In the genomic region with DNA sequence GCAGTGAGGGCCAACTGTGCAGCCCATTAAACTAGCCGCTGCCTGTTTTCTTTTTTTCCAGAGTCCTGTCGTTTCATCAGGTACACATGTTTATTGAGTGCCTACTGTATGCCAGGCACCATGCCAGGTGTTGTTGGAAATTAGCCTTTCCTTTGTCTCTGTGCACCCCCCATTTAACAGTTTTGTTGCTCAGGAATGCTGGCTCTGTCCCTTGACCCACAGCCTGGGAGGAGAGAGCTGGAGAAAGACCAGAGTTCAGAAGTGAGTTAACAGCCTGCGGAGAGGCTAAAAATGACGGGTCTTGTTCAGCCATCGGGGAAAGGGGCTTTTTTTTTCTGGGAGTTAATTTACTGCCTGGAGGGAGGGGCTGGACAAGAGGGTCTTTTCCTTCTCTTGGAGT, we compare ENCODE assay signal across 16 cellular contexts. TPM values are rescaled to one million over a fixed set of nuclear protein-coding genes. Genes with fewer than 3 reads are reported as not detected.
"Had no signal": no experiment of that assay in that cellular context is flagged by ENCODE, and none has a peak within 500 bp of the region (broad histone marks: within the 10 kb centered on the region; RNA-seq: fewer than 3 reads in every experiment).

No MANE protein-coding gene starts in this region.

- H3K4me3 ChIP-seq: smooth muscle cell had no signal

- H3K4me3 Mint-ChIP-seq: activated CD8-positive, alpha-beta T cell treated with anti-CD3 and anti-CD28 coated beads, Interleukin-2, amount 10 ng/mL, durations not matched to agents 7 days and 5 days; activated naive CD4-positive, alpha-beta T cell treated with anti-CD3 and anti-CD28 coated beads for 36 hours; activated T-helper 1 cell treated with anti-CD3 and anti-CD28 coated beads, Interleukin-12 subunit alpha, Interleukin-12 subunit beta, Interleukin-2, Interleukin-4 antibody, amounts not matched to agents 30 ng/mL and 10 ng/mL and 1 ng/mL, durations not matched to agents 14 hours and 24 hours and 36 hours; memory B cell; stimulated activated memory B cell treated with anti-CD40 and anti-IgM and Interleukin-4, amounts not matched to agents 10 μg/mL and 1 μg/mL and 100 μg/mL, for 72 hours had no signal

- H3K9me3 Mint-ChIP-seq: activated naive CD4-positive, alpha-beta T cell treated with anti-CD3 and anti-CD28 coated beads for 36 hours; activated T-helper 1 cell treated with anti-CD3 and anti-CD28 coated beads, Interleukin-12 subunit alpha, Interleukin-12 subunit beta, Interleukin-2, Interleukin-4 antibody, amounts not matched to agents 30 ng/mL and 10 ng/mL and 1 ng/mL, durations not matched to agents 14 hours and 24 hours and 36 hours; memory B cell; stimulated activated memory B cell treated with anti-CD40 and anti-IgM and Interleukin-4, amounts not matched to agents 10 μg/mL and 1 μg/mL and 100 μg/mL, for 72 hours had no signal

- H3K9me3 ChIP-seq: gastroesophageal sphincter, neutrophil, tibial artery had no signal

- H3K4me1 Mint-ChIP-seq: memory B cell had no signal

- H3K27ac ChIP-seq: neutrophil, tibial artery had no signal

- H3K36me3 Mint-ChIP-seq: memory B cell; stimulated activated memory B cell treated with anti-CD40 and anti-IgM and Interleukin-4, amounts not matched to agents 10 μg/mL and 1 μg/mL and 100 μg/mL, for 72 hours had no signal

- H3K36me3 ChIP-seq: gastroesophageal sphincter, neutrophil, tibial artery had no signal

- ATAC-seq: activated CD8-positive, alpha-beta T cell treated with anti-CD3 and anti-CD28 coated beads, Interleukin-2, amount 10 ng/mL, durations not matched to agents 7 days and 5 days; gastroesophageal sphincter; left colon; SK-N-SH treated with all-trans-retinoic acid at 6 μM for 48 hours; stimulated activated memory B cell treated with anti-CD40 and anti-IgM and Interleukin-4, amounts not matched to agents 10 μg/mL and 1 μg/mL and 100 μg/mL, for 72 hours had no signal

- DNase-seq: activated CD4-positive, alpha-beta T cell treated with anti-CD3 and anti-CD28 coated beads for 48 hours; activated CD8-positive, alpha-beta memory T cell treated with anti-CD3 and anti-CD28 coated beads, Interleukin-2, amount 50 U/mL, for 48 hours; activated CD8-positive, alpha-beta T cell treated with anti-CD3 and anti-CD28 coated beads, Interleukin-2, amount 10 ng/mL, durations not matched to agents 7 days and 5 days; activated naive CD4-positive, alpha-beta T cell treated with anti-CD3 and anti-CD28 coated beads for 36 hours; effector CD4-positive, alpha-beta T cell; posterior cingulate gyrus; tibial artery had no signal

- H3K27ac Mint-ChIP-seq: activated CD8-positive, alpha-beta T cell treated with anti-CD3 and anti-CD28 coated beads, Interleukin-2, amount 10 ng/mL, durations not matched to agents 7 days and 5 days; activated naive CD4-positive, alpha-beta T cell treated with anti-CD3 and anti-CD28 coated beads for 36 hours; activated T-helper 1 cell treated with anti-CD3 and anti-CD28 coated beads, Interleukin-12 subunit alpha, Interleukin-12 subunit beta, Interleukin-2, Interleukin-4 antibody, amounts not matched to agents 30 ng/mL and 10 ng/mL and 1 ng/mL, durations not matched to agents 14 hours and 24 hours and 36 hours; memory B cell; stimulated activated memory B cell treated with anti-CD40 and anti-IgM and Interleukin-4, amounts not matched to agents 10 μg/mL and 1 μg/mL and 100 μg/mL, for 72 hours had no signal

- H3K27me3 ChIP-seq: gastroesophageal sphincter, neutrophil, tibial artery had no signal

RNA-seq across cellular contexts. Expression of a gene that starts 1.3 kb away (rescaled TPM):
- total RNA-seq: activated CD8-positive, alpha-beta T cell treated with anti-CD3 and anti-CD28 coated beads, Interleukin-2, amount 10 ng/mL, durations not matched to agents 7 days and 5 days; activated naive CD4-positive, alpha-beta T cell treated with anti-CD3 and anti-CD28 coated beads for 36 hours; activated T-helper 1 cell treated with anti-CD3 and anti-CD28 coated beads, Interleukin-12 subunit alpha, Interleukin-12 subunit beta, Interleukin-2, Interleukin-4 antibody, amounts not matched to agents 30 ng/mL and 10 ng/mL and 1 ng/mL, durations not matched to agents 14 hours and 24 hours and 36 hours; T-helper 1 cell treated with Interleukin-12 subunit alpha and Interleukin-12 subunit beta and Interleukin-4 antibody, amounts not matched to agents 30 ng/mL and 1 ng/mL, for 36 hours had no signal

RNA-seq across cellular contexts. Expression of a gene that starts 31.2 kb away (rescaled TPM):
- total RNA-seq: activated T-helper 1 cell treated with anti-CD3 and anti-CD28 coated beads, Interleukin-12 subunit alpha, Interleukin-12 subunit beta, Interleukin-2, Interleukin-4 antibody, amounts not matched to agents 30 ng/mL and 10 ng/mL and 1 ng/mL, durations not matched to agents 14 hours and 24 hours and 36 hours; T-helper 1 cell treated with Interleukin-12 subunit alpha and Interleukin-12 subunit beta and Interleukin-4 antibody, amounts not matched to agents 30 ng/mL and 1 ng/mL, for 36 hours had no signal
